In genomic region chr5:41636605-41637004, GRCh38 we compare ENCODE assay signal across 9 cellular contexts.
DNase-seq lines count a peak whose midpoint lies in the region; ATAC-seq, FAIRE-seq and TF ChIP-seq lines count a peak whose summit lies in the region.
"Had no signal": no experiment of that assay in that cellular context is flagged by ENCODE, and none has a peak within 500 bp of the region (broad histone marks: within the 10 kb centered on the region; RNA-seq: fewer than 3 reads in every experiment).

No MANE protein-coding gene starts in this region.

- H3K4me3 ChIP-seq in HCT116 (replicated peaks in 1 of 2; ENCODE audit: low read depth in 1 of 2, low read length in 2 of 2), result no peak overlapping the region
- no peak overlapping the region for H3K4me3 ChIP-seq in endothelial cell of umbilical vein (replicated peaks in 1 of 3; ENCODE audit: insufficient read depth in 1 of 3, low read depth in 1 of 3, low read length in 3 of 3)
- no peak overlapping the region for H3K4me3 ChIP-seq in transverse colon
- H3K4me3 ChIP-seq in naive thymus-derived CD4-positive, alpha-beta T cell (ENCODE audit: low read length), result no peak overlapping the region

- H3K79me2 ChIP-seq in HCT116 (ENCODE audit: insufficient read depth, low read length), result no peaks in the 10 kb centered on the region
- no peaks in the 10 kb centered on the region for H3K79me2 ChIP-seq in endothelial cell of umbilical vein (ENCODE audit: control insufficient read depth, insufficient read depth, low read length)

- RAD21 ChIA-PET in HCT116 (lab: Charles Lee; ENCODE audit: low non-redundant PET in 1 of 2, low total read pairs in 2 of 2, uncharacterized antibody in 2 of 2, unreplicated experiment in 2 of 2), result no interaction called here

- peaks cover 0 to 30% (median 13%) of the 10 kb centered on the region in 5 donors for H3K27me3 Mint-ChIP-seq in naive thymus-derived CD4-positive, alpha-beta T cell

- no peak for FAIRE-seq in endothelial cell of umbilical vein (lab: Jason Lieb, UNC)
- FAIRE-seq: TTC549 had no signal

- H3K4me2 ChIP-seq in HCT116 (ENCODE audit: low read length) (no peak overlapping the region), endothelial cell of umbilical vein (ENCODE audit: insufficient read depth, low read length) (no peak overlapping the region)

- H3K9me1 ChIP-seq in endothelial cell of umbilical vein (replicated peaks; ENCODE audit: control insufficient read depth, extremely low read depth, insufficient read depth, low read length), result no peaks in the 10 kb centered on the region

- H3K36me3 Mint-ChIP-seq in naive thymus-derived CD4-positive, alpha-beta T cell, result no peaks in the 10 kb centered on the region

- no peaks in the 10 kb centered on the region for H3K4me1 Mint-ChIP-seq in naive thymus-derived CD4-positive, alpha-beta T cell

- TF ChIP-seq POLR2A in HCT116 (IDR thresholded peaks at IDR 0.05; ENCODE audit: borderline replicate concordance, extremely low read depth, insufficient read depth, insufficient read length), result no peak
- no peak for TF ChIP-seq POLR2A in endothelial cell of umbilical vein (IDR thresholded peaks at IDR 0.05; ENCODE audit: low read depth, low read length)
- no peak for TF ChIP-seq POLR2A in transverse colon (IDR thresholded peaks at IDR 0.05)

- no peak for TF ChIP-seq RAD21 in HCT116 (IDR thresholded peaks at IDR 0.05; ENCODE audit: low read depth)

- dilution Hi-C loops in endothelial cell of umbilical vein (cut with MboI; ENCODE audit: extremely low pct_ligation_motif_present, low sequenced_read_pairs), result no loop called here

- ATAC-seq in HCT116 (peak; percentile 88), GM21717 (IDR thresholded peaks at IDR 0.05; ENCODE audit: unreplicated experiment) (no peak)
- ATAC-seq in naive thymus-derived CD4-positive, alpha-beta T cell, result no peak

- peak; percentile 44 for TF ChIP-seq CTCF in GM12873 (IDR thresholded peaks at IDR 0.05; ENCODE audit: insufficient read depth, low read depth, low read length, missing control alignments)
- peak in 2 of 3 experiments; percentile 52 to 59; a peak in 4 of 6 replicates for TF ChIP-seq CTCF in HCT116 (IDR thresholded peaks at IDR 0.05 in 2 of 3, conservative IDR thresholded peaks at IDR 0.05 in 1 of 3; ENCODE audit: borderline replicate concordance in 1 of 3, insufficient read depth in 1 of 3, low read depth in 2 of 3, low read length in 2 of 3)
- peak; percentile 18 to 31 for TF ChIP-seq CTCF in endothelial cell of umbilical vein (IDR thresholded peaks at IDR 0.05; ENCODE audit: extremely low read depth in 1 of 2, insufficient read depth in 1 of 2, low read depth in 1 of 2, low read length in 2 of 2)
- no peak for TF ChIP-seq CTCF in transverse colon (IDR thresholded peaks at IDR 0.05)

- CTCF ChIA-PET in HCT116 (lab: Charles Lee), result interaction anchor here (1.3 to 1.6 kb wide), 3 partner anchors 9 to 732 kb away, joined by 4 to 5 read pairs (median 4); no protein-coding TSS in a partner anchor
- CTCF ChIA-PET in endothelial cell of umbilical vein (lab: Charles Lee), result interaction anchor here (1.5 to 1.8 kb wide), 3 partner anchors 9 to 732 kb away, joined by 4 to 6 read pairs (median 5); no protein-coding TSS in a partner anchor
- CTCF ChIA-PET in naive thymus-derived CD4-positive, alpha-beta T cell (lab: Charles Lee), result no interaction called here

- no peaks in the 10 kb centered on the region for H3K9me2 ChIP-seq in HCT116 (ENCODE audit: insufficient read depth)

- H3K4me1 ChIP-seq in HCT116 (ENCODE audit: control insufficient read depth in 1 of 2, insufficient read depth in 2 of 2, low read length in 2 of 2) (no peaks in the 10 kb centered on the region), endothelial cell of umbilical vein (ENCODE audit: control insufficient read depth, extremely low read depth, insufficient read depth, low read length) (no peaks in the 10 kb centered on the region), transverse colon (no peaks in the 10 kb centered on the region)
- no peaks in the 10 kb centered on the region for H3K4me1 ChIP-seq in naive thymus-derived CD4-positive, alpha-beta T cell (ENCODE audit: control insufficient read depth in 2 of 2, insufficient read depth in 2 of 2, low read length in 2 of 2)

- POLR2A ChIA-PET in HCT116 (lab: Charles Lee) (no interaction called here), endothelial cell of umbilical vein (lab: Charles Lee) (no interaction called here)
- POLR2A ChIA-PET in naive thymus-derived CD4-positive, alpha-beta T cell (lab: Charles Lee), result no interaction called here

- peaks cover 0 to 4% (median 0%) of the 10 kb centered on the region in 11 donors for H3K9me3 Mint-ChIP-seq in naive thymus-derived CD4-positive, alpha-beta T cell

- H3K9ac ChIP-seq in HCT116 (ENCODE audit: low read length) (no peak overlapping the region), endothelial cell of umbilical vein (replicated peaks; ENCODE audit: extremely low read depth, insufficient read depth, low read length) (no peak overlapping the region)

- no TSS peak for BruUV-seq in HCT116 (replicated peaks; lab: Mats Ljungman, UMichigan)
- BruUV-seq in endothelial cell of umbilical vein (replicated peaks; lab: Mats Ljungman, UMichigan), result no TSS peak

- H2AFZ ChIP-seq in HCT116 (ENCODE audit: low read depth, low read length, poor library complexity, severe bottlenecking) (no peak overlapping the region), endothelial cell of umbilical vein (ENCODE audit: low read depth, low read length) (no peak overlapping the region)

- intact Hi-C loops in HCT116 (cut with micrococcal nuclease), result no loop called here
- intact Hi-C loops in endothelial cell of umbilical vein (cut with micrococcal nuclease), result no loop called here
- intact Hi-C loops in transverse colon (cut with DNase I; ENCODE audit: low total_unique reads), result no loop called here
- intact Hi-C loops in naive thymus-derived CD4-positive, alpha-beta T cell (cut with micrococcal nuclease), result no loop called here

- no peak overlapping the region for H3K27ac ChIP-seq in HCT116 (ENCODE audit: low read depth, low read length)
- no peak overlapping the region for H3K27ac ChIP-seq in endothelial cell of umbilical vein (ENCODE audit: insufficient read depth, low read depth, low read length)
- no peak overlapping the region for H3K27ac ChIP-seq in transverse colon
- H3K27ac ChIP-seq in naive thymus-derived CD4-positive, alpha-beta T cell (ENCODE audit: low read depth, low read length), result no peak overlapping the region

- 87 to 92% methylated on average over 2 of the region's 2 CpGs for WGBS in transverse colon (ENCODE audit: low coverage in 1 of 2), 2 donors

- in situ Hi-C loops in transverse colon (cut with MboI; ENCODE audit: low pct_ligation_motif_present in 1 of 4, low pct_unique_long_range_greater_than_20kb in 1 of 4, low sequenced_read_pairs in 3 of 4), result no loop called here

- no peak overlapping the region for H3K4me3 Mint-ChIP-seq in naive thymus-derived CD4-positive, alpha-beta T cell

- no peak overlapping the region for H3K27ac Mint-ChIP-seq in naive thymus-derived CD4-positive, alpha-beta T cell

- no peaks in the 10 kb centered on the region for H3K27me3 ChIP-seq in HCT116 (ENCODE audit: insufficient read depth, low read length)
- H3K27me3 ChIP-seq in endothelial cell of umbilical vein (ENCODE audit: control insufficient read depth in 2 of 2, insufficient read depth in 2 of 2, low read length in 2 of 2), result no peaks in the 10 kb centered on the region
- no peaks in the 10 kb centered on the region for H3K27me3 ChIP-seq in transverse colon
- H3K27me3 ChIP-seq in naive thymus-derived CD4-positive, alpha-beta T cell (ENCODE audit: control insufficient read depth in 2 of 2, insufficient read depth in 2 of 2, low read length in 2 of 2), result no peaks in the 10 kb centered on the region

- H3K9me3 ChIP-seq in HCT116 (ENCODE audit: control insufficient read depth in 1 of 2, insufficient read depth in 1 of 2, low read depth in 1 of 2, low read length in 2 of 2), result no peaks in the 10 kb centered on the region
- no peaks in the 10 kb centered on the region for H3K9me3 ChIP-seq in endothelial cell of umbilical vein (replicated peaks; ENCODE audit: control insufficient read depth, insufficient read depth, low read length)
- no peaks in the 10 kb centered on the region for H3K9me3 ChIP-seq in transverse colon
- no peaks in the 10 kb centered on the region for H3K9me3 ChIP-seq in naive thymus-derived CD4-positive, alpha-beta T cell (ENCODE audit: control insufficient read depth in 2 of 3, low read length in 3 of 3)

- DNase-seq in HCT116 (ENCODE audit: low read depth, low spot score) (peak; percentile 22), NCI-H1436 treated with DMSO at 0.1 percent for 48 hours (lab: John Stamatoyannopoulos, UW) (peak; percentile 24), endothelial cell of umbilical vein (ENCODE audit: low read depth, low spot score) (peak; percentile 8), transverse colon (no peak)
- no peak for DNase-seq in activated CD4-positive, alpha-beta T cell treated with anti-CD3 and anti-CD28 coated beads for 4 hours
- DNase-seq in naive thymus-derived CD4-positive, alpha-beta T cell, result no peak

- H3K36me3 ChIP-seq in HCT116 (ENCODE audit: control insufficient read depth in 1 of 2, insufficient read depth in 2 of 2, low read length in 2 of 2) (no peaks in the 10 kb centered on the region), endothelial cell of umbilical vein (ENCODE audit: control insufficient read depth in 2 of 2, extremely low read depth in 1 of 2, insufficient read depth in 2 of 2, low read length in 2 of 2) (no peaks in the 10 kb centered on the region), transverse colon (no peaks in the 10 kb centered on the region)
- no peaks in the 10 kb centered on the region for H3K36me3 ChIP-seq in naive thymus-derived CD4-positive, alpha-beta T cell (ENCODE audit: control insufficient read depth in 2 of 3, insufficient read depth in 3 of 3, low read length in 3 of 3)

- no peaks in the 10 kb centered on the region for H4K20me1 ChIP-seq in HCT116 (ENCODE audit: insufficient read depth)
- H4K20me1 ChIP-seq in endothelial cell of umbilical vein (replicated peaks; ENCODE audit: control insufficient read depth, extremely low read depth, insufficient read depth, low read length), result no peaks in the 10 kb centered on the region

- no peak for TF ChIP-seq EP300 in transverse colon (IDR thresholded peaks at IDR 0.05; ENCODE audit: low read depth)

TF ChIP-seq in HCT116, 20 proteins besides CTCF, POLR2A, EP300 and RAD21 (continues in another document):
- TF ChIP-seq ZFX (IDR thresholded peaks at IDR 0.05) (no peak), MAX (IDR thresholded peaks at IDR 0.05) (no peak), ELF1 (IDR thresholded peaks at IDR 0.05; ENCODE audit: borderline replicate concordance, low read depth) (no peak)

TF ChIP-seq in endothelial cell of umbilical vein, 7 proteins besides CTCF, POLR2A, EP300 and RAD21 (continues in another document):
- TF ChIP-seq MAX (IDR thresholded peaks at IDR 0.05; ENCODE audit: insufficient read depth, insufficient read length) (no peak), GATA2 (IDR thresholded peaks at IDR 0.05; ENCODE audit: insufficient read depth, insufficient read length, low read depth, low read length) (no peak), JUN (IDR thresholded peaks at IDR 0.05; ENCODE audit: borderline replicate concordance, insufficient read depth, insufficient read length, low read depth) (no peak), MYC (IDR thresholded peaks at IDR 0.05; ENCODE audit: low read depth, low read length) (no peak)

Comparison
In these comparisons a context has a peak if more than half of its experiments do, and no peak if none do; other contexts are left out.
1. CTCF ChIP-seq: peak in GM12873 (single experiment), HCT116 (2 of 3) and endothelial cell of umbilical vein (2 of 2); none in transverse colon (0 of 5).
2. DNase-seq: peak in HCT116 (single experiment), NCI-H1436 treated with DMSO at 0.1 percent for 48 hours (single experiment) and endothelial cell of umbilical vein (single experiment); none in transverse colon (single experiment), activated CD4-positive, alpha-beta T cell treated with anti-CD3 and anti-CD28 coated beads for 4 hours (0 of 2) and naive thymus-derived CD4-positive, alpha-beta T cell (0 of 9).